ENCODE assay signal across 17 cellular contexts in the genomic region with DNA sequence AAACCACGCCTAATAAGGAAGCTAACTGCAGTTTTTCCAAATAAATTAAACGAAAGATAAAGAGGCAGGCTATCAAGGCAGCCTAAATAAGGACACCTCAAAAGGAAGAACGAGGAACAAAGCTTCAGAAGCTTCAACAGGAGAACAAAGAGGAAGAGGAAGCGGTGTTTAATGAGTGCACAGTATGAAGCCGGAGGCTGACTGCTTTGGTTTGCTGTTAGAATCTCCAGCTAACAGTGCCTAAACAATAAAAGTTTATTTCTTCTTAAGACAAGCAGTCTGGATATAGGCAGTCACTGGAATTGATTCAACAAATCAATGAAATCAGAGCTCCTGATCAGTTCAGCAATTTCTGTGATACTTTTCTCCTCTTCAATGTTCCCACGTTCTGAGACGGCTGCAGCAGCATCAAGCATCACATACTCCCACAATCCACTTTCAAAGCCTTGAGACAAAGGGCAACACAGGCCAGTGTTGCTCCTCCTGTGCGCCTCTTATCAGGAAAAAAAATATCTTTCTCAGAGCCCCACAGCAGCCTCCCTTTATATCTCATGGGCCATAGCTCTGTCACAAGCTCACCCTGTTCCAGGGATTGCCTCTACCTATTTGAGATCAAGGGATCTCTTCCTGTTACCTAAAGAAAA.
DNase-seq lines count a peak whose midpoint lies in the region; ATAC-seq and TF ChIP-seq lines count a peak whose summit lies in the region.
"Had no signal": no experiment of that assay in that cellular context is flagged by ENCODE, and none has a peak within 500 bp of the region (broad histone marks: within the 10 kb centered on the region; RNA-seq: fewer than 3 reads in every experiment).

No MANE protein-coding gene starts in this region.

- no peaks in the 10 kb centered on the region for H3K4me1 ChIP-seq in iPS DF 6.9 (ENCODE audit: control insufficient read depth, insufficient read depth, low read length)
- H3K4me1 ChIP-seq in testis = peaks cover 4% of the 10 kb centered on the region
- no peaks in the 10 kb centered on the region for H3K4me1 ChIP-seq in PC-3 (ENCODE audit: insufficient read depth, low read length)
- peaks cover 0 to 7% of the 10 kb centered on the region in 2 donors for H3K4me1 ChIP-seq in right atrium auricular region
- H3K4me1 ChIP-seq: vagina had no signal

- H3K36me3 Mint-ChIP-seq in activated naive CD4-positive, alpha-beta T cell treated with anti-CD3 and anti-CD28 coated beads for 36 hours (ENCODE audit: low read depth) = no peaks in the 10 kb centered on the region

- H3K36me3 ChIP-seq in iPS DF 6.9 (ENCODE audit: control insufficient read depth, insufficient read depth, low read length) (no peaks in the 10 kb centered on the region), testis (ENCODE audit: low read depth, missing control alignments) (no peaks in the 10 kb centered on the region), PC-3 (ENCODE audit: low read depth, low read length) (no peaks in the 10 kb centered on the region), right atrium auricular region (no peaks in the 10 kb centered on the region)
- H3K36me3 ChIP-seq: vagina had no signal

- in situ Hi-C loops in GM13977 (cut with MboI; ENCODE audit: low pct_unique_long_range_greater_than_20kb, low sequenced_read_pairs, unreplicated experiment) = no loop called here

- intact Hi-C loops in activated naive CD4-positive, alpha-beta T cell treated with anti-CD3 and anti-CD28 coated beads for 36 hours (cut with micrococcal nuclease) = loop anchor here (2.0 to 5.0 kb wide), 2 partner anchors 171 to 349 kb away; no protein-coding TSS in a partner anchor
- intact Hi-C loops in testis (cut with DNase I; ENCODE audit: low total_unique reads) = no loop called here
- intact Hi-C loops in PC-3 (cut with micrococcal nuclease) = no loop called here

- no peak overlapping the region for H3K4me2 ChIP-seq in PC-3 (ENCODE audit: low read length)

- H3K27ac Mint-ChIP-seq in activated naive CD4-positive, alpha-beta T cell treated with anti-CD3 and anti-CD28 coated beads for 36 hours = no peak overlapping the region

- DNase-seq in activated naive CD4-positive, alpha-beta T cell treated with anti-CD3 and anti-CD28 coated beads for 36 hours = peak; percentile 11
- DNase-seq in activated naive CD4-positive, alpha-beta T cell (lab: John Stamatoyannopoulos, UW) = no peak
- peak; percentile 22 for DNase-seq in OCI-M1 (lab: John Stamatoyannopoulos, UW)
- DNase-seq in iPS DF 6.9 (ENCODE audit: low read depth, low spot score) = peak; percentile 47
- peak; percentile 69 for DNase-seq in testis
- DNase-seq in PC-3 = no peak
- DNase-seq in GM13977 (ENCODE audit: low spot score) = no peak
- DNase-seq in right atrium auricular region (ENCODE audit: low spot score) = no peak
- DNase-seq: caudate nucleus; DMS153; mesenchymal stem cell; NCI-H1436; NCI-H524; SHP77 treated with DMSO at 0.1 percent for 48 hours; small intestine; stimulated activated naive CD8-positive, alpha-beta T cell treated with anti-CD3 and anti-CD28 coated beads, Interleukin-15, Interleukin-2, amounts not matched to agents 100 U/mL and 50 U/mL, for 24 hours had no signal

- POLR2A ChIA-PET in PC-3 (lab: Charles Lee; ENCODE audit: unreplicated experiment) = no interaction called here

- peaks cover 16% of the 10 kb centered on the region for H3K4me1 Mint-ChIP-seq in activated naive CD4-positive, alpha-beta T cell treated with anti-CD3 and anti-CD28 coated beads for 36 hours (ENCODE audit: low read depth)

- TF ChIP-seq CTCF in testis (IDR thresholded peaks at IDR 0.05) (no peak), PC-3 (conservative IDR thresholded peaks at IDR 0.05; ENCODE audit: low read depth, low read length) (no peak), GM13977 (IDR thresholded peaks at IDR 0.05; ENCODE audit: extremely low read depth, insufficient read depth, missing control alignments) (no peak), right atrium auricular region (IDR thresholded peaks at IDR 0.05) (no peak)

- no peak for ATAC-seq in PC-3
- ATAC-seq: stimulated activated naive CD8-positive, alpha-beta T cell treated with anti-CD3 and anti-CD28 coated beads, Interleukin-15, Interleukin-2, amounts not matched to agents 100 U/mL and 50 U/mL, for 24 hours had no signal

- no CpG with 5 or more reads among the region's 8 CpGs for WGBS in iPS DF 6.9 (ENCODE audit: insufficient coverage, insufficient read length)
- WGBS in testis, 2 donors = 52 to 58% methylated on average over 8 of the region's 8 CpGs

- no peaks in the 10 kb centered on the region for H3F3A ChIP-seq in PC-3 (ENCODE audit: low read length, unreplicated experiment)

- H3K79me2 ChIP-seq in PC-3 (ENCODE audit: low read length) = no peaks in the 10 kb centered on the region

- CTCF ChIA-PET in activated naive CD4-positive, alpha-beta T cell treated with anti-CD3 and anti-CD28 coated beads for 36 hours (lab: Charles Lee) = no interaction called here
- CTCF ChIA-PET in PC-3 (lab: Charles Lee) = no interaction called here

- H3K9me2 ChIP-seq in PC-3 (replicated peaks; ENCODE audit: low read length) = no peaks in the 10 kb centered on the region

- TF ChIP-seq POLR2A in testis (IDR thresholded peaks at IDR 0.05) = no peak

- no peaks in the 10 kb centered on the region for H3K27me3 Mint-ChIP-seq in activated naive CD4-positive, alpha-beta T cell treated with anti-CD3 and anti-CD28 coated beads for 36 hours (ENCODE audit: low read depth)

- H3K27me3 ChIP-seq in iPS DF 6.9 (ENCODE audit: control insufficient read depth, insufficient read depth, low read length) (no peaks in the 10 kb centered on the region), testis (no peaks in the 10 kb centered on the region), PC-3 (ENCODE audit: low read length) (peaks cover 61% of the 10 kb centered on the region), right atrium auricular region (no peaks in the 10 kb centered on the region)
- H3K27me3 ChIP-seq: vagina had no signal

- peak overlapping the region; percentile 32 for H3K4me3 Mint-ChIP-seq in activated naive CD4-positive, alpha-beta T cell treated with anti-CD3 and anti-CD28 coated beads for 36 hours

- no TSS peak for BruUV-seq in PC-3 (replicated peaks; lab: Mats Ljungman, UMichigan)

- no peak overlapping the region for H3K9ac ChIP-seq in PC-3 (ENCODE audit: low read length)

- H3K27ac ChIP-seq in iPS DF 6.9 (ENCODE audit: low read length) = no peak overlapping the region
- peak overlapping the region in 1 of 2 donors; percentile 3 for H3K27ac ChIP-seq in testis
- H3K27ac ChIP-seq in PC-3 (ENCODE audit: low read length) = no peak overlapping the region
- no peak overlapping the region for H3K27ac ChIP-seq in right atrium auricular region
- H3K27ac ChIP-seq: vagina had no signal

- no peaks in the 10 kb centered on the region for H3K9me3 Mint-ChIP-seq in activated naive CD4-positive, alpha-beta T cell treated with anti-CD3 and anti-CD28 coated beads for 36 hours

- H3K9me3 ChIP-seq in iPS DF 6.9 (ENCODE audit: control insufficient read depth, insufficient read depth, low read length) (no peaks in the 10 kb centered on the region), testis (no peaks in the 10 kb centered on the region), PC-3 (ENCODE audit: low read length) (no peaks in the 10 kb centered on the region), right atrium auricular region (no peaks in the 10 kb centered on the region)
- H3K9me3 ChIP-seq: vagina had no signal

- H2AFZ ChIP-seq in PC-3 (ENCODE audit: low read length) = no peak overlapping the region

- no peak overlapping the region for H3K4me3 ChIP-seq in iPS DF 6.9 (ENCODE audit: low read length)
- H3K4me3 ChIP-seq in testis = no peak overlapping the region
- H3K4me3 ChIP-seq in PC-3 (ENCODE audit: low read length) = no peak overlapping the region
- H3K4me3 ChIP-seq in right atrium auricular region = no peak overlapping the region
- H3K4me3 ChIP-seq: vagina had no signal

- no peaks in the 10 kb centered on the region for H4K20me1 ChIP-seq in PC-3 (ENCODE audit: low read length)

Comparison
In these comparisons a context has a peak if more than half of its experiments do, and no peak if none do; other contexts are left out.
1. DNase-seq: peak in activated naive CD4-positive, alpha-beta T cell treated with anti-CD3 and anti-CD28 coated beads for 36 hours (single experiment), OCI-M1 (single experiment), iPS DF 6.9 (single experiment) and testis (single experiment); none in activated naive CD4-positive, alpha-beta T cell (0 of 4), PC-3 (single experiment), GM13977 (single experiment) and right atrium auricular region (single experiment).